Comparison of ENCODE assay signal across 9 cellular contexts in the genomic region with DNA sequence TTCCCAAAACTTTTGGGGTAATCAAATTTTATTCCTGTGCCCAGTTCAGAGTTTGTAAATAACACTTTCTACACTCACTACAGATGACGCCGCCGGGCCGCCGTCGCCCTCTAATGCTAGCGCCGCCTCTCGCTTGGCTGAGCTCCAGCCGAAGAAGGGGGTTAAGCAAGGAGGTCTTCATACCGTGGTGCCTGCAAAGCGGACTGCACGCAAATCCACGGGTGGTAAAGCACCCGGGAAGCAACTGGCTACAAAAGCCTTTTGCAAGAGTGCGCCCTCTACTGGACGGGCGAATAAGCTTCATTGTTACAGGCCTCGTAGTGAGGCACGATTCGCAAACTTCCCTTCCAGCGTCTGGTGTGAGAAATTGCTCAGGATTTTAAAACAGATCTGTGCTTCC.
DNase-seq lines count a peak whose midpoint lies in the region; ATAC-seq and TF ChIP-seq lines count a peak whose summit lies in the region.
"Had no signal": no experiment of that assay in that cellular context is flagged by ENCODE, and none has a peak within 500 bp of the region (broad histone marks: within the 10 kb centered on the region; RNA-seq: fewer than 3 reads in every experiment).

No MANE protein-coding gene starts in this region.

- no peaks in the 10 kb centered on the region for H3K36me3 ChIP-seq in BE2C
- no peaks in the 10 kb centered on the region for H3K36me3 ChIP-seq in SJCRH30
- H3K36me3 ChIP-seq in iPS DF 6.9 (ENCODE audit: control insufficient read depth, insufficient read depth, low read length) = no peaks in the 10 kb centered on the region
- H3K36me3 ChIP-seq: adrenal gland had no signal

- H3K4me3 ChIP-seq in BE2C (ENCODE audit: low read depth, low read length) (no peak overlapping the region), SJCRH30 (no peak overlapping the region), iPS DF 6.9 (ENCODE audit: low read length) (no peak overlapping the region)
- H3K4me3 ChIP-seq: adrenal gland had no signal

- no CpG with 5 or more reads among the region's 22 CpGs for whole genome bisulfite sequencing in iPS DF 6.9 (ENCODE audit: insufficient coverage, insufficient read length)

- H3K9me3 ChIP-seq in BE2C (no peaks in the 10 kb centered on the region), SJCRH30 (replicated peaks) (no peaks in the 10 kb centered on the region), iPS DF 6.9 (ENCODE audit: control insufficient read depth, insufficient read depth, low read length) (no peaks in the 10 kb centered on the region)

- TF ChIP-seq CTCF in BE2C (IDR thresholded peaks at IDR 0.05; ENCODE audit: low read depth, low read length) (peak; percentile 48), GM12872 (IDR thresholded peaks at IDR 0.05; ENCODE audit: insufficient read depth, low read depth, low read length) (peak; percentile 74)

- peak; percentile 26 for DNase-seq in BE2C
- peak; percentile 20 to 49 for DNase-seq in SJCRH30
- peak; percentile 27 for DNase-seq in iPS DF 6.9 (ENCODE audit: low read depth, low spot score)
- DNase-seq in hippocampal formation (lab: John Stamatoyannopoulos, UW) = no peak
- DNase-seq in NCI-H2196 treated with DMSO at 0.1 percent for 48 hours (lab: John Stamatoyannopoulos, UW; ENCODE audit: unreplicated experiment) = no peak

- H3K27ac ChIP-seq in SJCRH30 = no peak overlapping the region
- no peak overlapping the region for H3K27ac ChIP-seq in iPS DF 6.9 (ENCODE audit: low read length)
- H3K27ac ChIP-seq: adrenal gland had no signal

- ATAC-seq in HG03469 (IDR thresholded peaks at IDR 0.05; ENCODE audit: unreplicated experiment) (no peak), HG03196 (IDR thresholded peaks at IDR 0.05; ENCODE audit: unreplicated experiment) (no peak)

- no peaks in the 10 kb centered on the region for H3K4me1 ChIP-seq in BE2C
- no peaks in the 10 kb centered on the region for H3K4me1 ChIP-seq in SJCRH30
- no peaks in the 10 kb centered on the region for H3K4me1 ChIP-seq in iPS DF 6.9 (ENCODE audit: control insufficient read depth, insufficient read depth, low read length)
- H3K4me1 ChIP-seq: adrenal gland had no signal

- no peaks in the 10 kb centered on the region for H3K27me3 ChIP-seq in BE2C
- no peaks in the 10 kb centered on the region for H3K27me3 ChIP-seq in SJCRH30
- H3K27me3 ChIP-seq in iPS DF 6.9 (ENCODE audit: control insufficient read depth, insufficient read depth, low read length) = no peaks in the 10 kb centered on the region
- H3K27me3 ChIP-seq: adrenal gland had no signal

Comparison
In these comparisons a context has a peak if more than half of its experiments do, and no peak if none do; other contexts are left out.
1. DNase-seq: peak in BE2C (single experiment), SJCRH30 (2 of 2) and iPS DF 6.9 (single experiment); none in hippocampal formation (0 of 2) and NCI-H2196 treated with DMSO at 0.1 percent for 48 hours (single experiment).